ENCODE assay signal across 1 cellular context in genomic region chr9:78406933-78407332, GRCh38.
TF ChIP-seq lines count a peak whose summit lies in the region.

No MANE protein-coding gene starts in this region.

TF ChIP-seq in HepG2, 621 proteins besides CTCF, POLR2A, EP300 and RAD21 (continued from another document and continues in another):
- TF ChIP-seq ZNF567 (CRISPR knock-in tag; IDR thresholded peaks at IDR 0.05; ENCODE audit: borderline replicate concordance) (no peak), ZNF879 (CRISPR knock-in tag; IDR thresholded peaks at IDR 0.05) (no peak), THAP11 (CRISPR knock-in tag; IDR thresholded peaks at IDR 0.05) (peak; percentile 67), MXI1 (IDR thresholded peaks at IDR 0.05; ENCODE audit: borderline replicate concordance, low read depth, low read length) (peak; percentile 61; the same call in 1 of the 3 replicates), ZNF34 (CRISPR knock-in tag; IDR thresholded peaks at IDR 0.05; ENCODE audit: borderline replicate concordance) (no peak), ZBTB49 (CRISPR knock-in tag; IDR thresholded peaks at IDR 0.05; ENCODE audit: borderline replicate concordance) (no peak), ZNF160 (CRISPR knock-in tag; IDR thresholded peaks at IDR 0.05) (no peak), CREBL2 (CRISPR knock-in tag; IDR thresholded peaks at IDR 0.05; ENCODE audit: borderline replicate concordance) (no peak), ZNF883 (CRISPR knock-in tag; IDR thresholded peaks at IDR 0.05; ENCODE audit: not compliant biosample characterization) (no peak), HDAC6 (IDR thresholded peaks at IDR 0.05; ENCODE audit: low read depth, low read length) (no peak), E2F2 (CRISPR knock-in tag; IDR thresholded peaks at IDR 0.05; ENCODE audit: borderline replicate concordance) (no peak), NR0B2 (CRISPR knock-in tag; IDR thresholded peaks at IDR 0.05) (no peak), AHDC1 (CRISPR knock-in tag; IDR thresholded peaks at IDR 0.05; ENCODE audit: borderline replicate concordance) (peak; percentile 91), ZNF776 (CRISPR knock-in tag; IDR thresholded peaks at IDR 0.05) (no peak), ZNF503 (CRISPR knock-in tag; IDR thresholded peaks at IDR 0.05) (0 out of 2 replicates have a peak, but pooled peaks have one; percentile 34), MXD4 (CRISPR knock-in tag; IDR thresholded peaks at IDR 0.05) (peak; percentile 75; the same call in 1 of the 2 replicates), ZNF33A (CRISPR knock-in tag; IDR thresholded peaks at IDR 0.05; ENCODE audit: borderline replicate concordance) (no peak), ZNF598 (CRISPR knock-in tag; IDR thresholded peaks at IDR 0.05; ENCODE audit: borderline replicate concordance) (no peak), KDM2A (CRISPR knock-in tag; IDR thresholded peaks at IDR 0.05; ENCODE audit: borderline replicate concordance, low read depth) (no peak), ZNF512B (CRISPR knock-in tag; IDR thresholded peaks at IDR 0.05; ENCODE audit: borderline replicate concordance) (no peak), GABPA (IDR thresholded peaks at IDR 0.05; ENCODE audit: low read depth, low read length) (no peak), GABPA (CRISPR knock-in tag; IDR thresholded peaks at IDR 0.05; ENCODE audit: low read depth) (no peak), ZFP37 (CRISPR knock-in tag; IDR thresholded peaks at IDR 0.05; ENCODE audit: borderline replicate concordance) (no peak), ISX (CRISPR knock-in tag; conservative IDR thresholded peaks at IDR 0.05) (no peak), ZNF629 (CRISPR knock-in tag; conservative IDR thresholded peaks at IDR 0.05) (0 out of 2 replicates have a peak, but pooled peaks have one; percentile 14), TSC22D2 (CRISPR knock-in tag; IDR thresholded peaks at IDR 0.05; ENCODE audit: borderline replicate concordance) (no peak), CREM (IDR thresholded peaks at IDR 0.05) (peak; percentile 63; the same call in 1 of the 2 replicates), CREM (CRISPR knock-in tag; IDR thresholded peaks at IDR 0.05) (no peak), PAX8 (CRISPR knock-in tag; IDR thresholded peaks at IDR 0.05; ENCODE audit: borderline replicate concordance) (no peak), AKAP8 (CRISPR knock-in tag; IDR thresholded peaks at IDR 0.05) (no peak), THAP7 (CRISPR knock-in tag; IDR thresholded peaks at IDR 0.05) (no peak), ZFP36 (IDR thresholded peaks at IDR 0.05; ENCODE audit: borderline replicate concordance, low read depth, low read length, partially characterized antibody) (no peak), POLR2AphosphoS5 (IDR thresholded peaks at IDR 0.05; ENCODE audit: low read depth, low read length) (no peak), ARID2 (CRISPR knock-in tag; IDR thresholded peaks at IDR 0.05; ENCODE audit: borderline replicate concordance) (no peak), RARA (CRISPR knock-in tag; IDR thresholded peaks at IDR 0.05) (peak; percentile 60), ONECUT2 (CRISPR knock-in tag; IDR thresholded peaks at IDR 0.05) (no peak), GZF1 (CRISPR knock-in tag; IDR thresholded peaks at IDR 0.05) (no peak), HMGA1 (CRISPR knock-in tag; conservative IDR thresholded peaks at IDR 0.05) (no peak), MED13 (CRISPR knock-in tag; IDR thresholded peaks at IDR 0.05) (no peak), ZNF225 (CRISPR knock-in tag; IDR thresholded peaks at IDR 0.05) (no peak), ZNF256 (CRISPR knock-in tag; conservative IDR thresholded peaks at IDR 0.05) (no peak), ZFP1 (CRISPR knock-in tag; IDR thresholded peaks at IDR 0.05) (no peak), ZNF720 (CRISPR knock-in tag; IDR thresholded peaks at IDR 0.05) (no peak), GABPB1 (CRISPR knock-in tag; IDR thresholded peaks at IDR 0.05) (no peak; the same call in 1 of the 2 replicates), ZFP91 (CRISPR knock-in tag; IDR thresholded peaks at IDR 0.05; ENCODE audit: borderline replicate concordance) (no peak), TCF7 (IDR thresholded peaks at IDR 0.05; ENCODE audit: low read depth) (peak; percentile 89), ZNF816 (CRISPR knock-in tag; IDR thresholded peaks at IDR 0.05; ENCODE audit: borderline replicate concordance) (peak; percentile 62; the same call in 1 of the 2 replicates), BRCA1 (CRISPR knock-in tag; IDR thresholded peaks at IDR 0.05) (no peak), TFDP1 (CRISPR knock-in tag; IDR thresholded peaks at IDR 0.05; ENCODE audit: borderline replicate concordance) (peak; percentile 61; the same call in 1 of the 2 replicates), PCBP1 (IDR thresholded peaks at IDR 0.05; ENCODE audit: borderline replicate concordance, low read depth, low read length) (no peak), TMF1 (CRISPR knock-in tag; IDR thresholded peaks at IDR 0.05; ENCODE audit: low read depth) (no peak)
